In genomic region chr2:240369725-240370585, GRCh38 we compare ENCODE assay signal across 10 cellular contexts.
DNase-seq lines count a peak whose midpoint lies in the region; ATAC-seq and TF ChIP-seq lines count a peak whose summit lies in the region.
"Had no signal": no experiment of that assay in that cellular context is flagged by ENCODE, and none has a peak within 500 bp of the region (broad histone marks: within the 10 kb centered on the region; RNA-seq: fewer than 3 reads in every experiment).

No MANE protein-coding gene starts in this region.

- peak; percentile 89 for DNase-seq in ELR (ENCODE audit: low read depth)
- peak in 44 of 58 donors; percentile 12 to 79 (median 42) for DNase-seq in anterior cingulate cortex (lab: John Stamatoyannopoulos, UW)
- peak; percentile 72 to 91 (median 86) for DNase-seq in right cardiac atrium
- peak; percentile 84 for DNase-seq in sciatic nerve (ENCODE audit: low spot score)
- no peak for DNase-seq in DMS 273 treated with DMSO at 0.1 percent for 48 hours (lab: John Stamatoyannopoulos, UW)
- no peak for DNase-seq in activated CD8-positive, alpha-beta memory T cell treated with anti-CD3 and anti-CD28 coated beads, Interleukin-2, amount 10 ng/mL, durations not matched to agents 7 days and 5 days
- DNase-seq in WERI-Rb-1 = no peak

- H3K27ac ChIP-seq in right cardiac atrium (ENCODE audit: low read length) (peak overlapping the region; percentile 93), WERI-Rb-1 (no peak overlapping the region)

- CTCF ChIA-PET in activated CD8-positive, alpha-beta memory T cell treated with anti-CD3 and anti-CD28 coated beads, Interleukin-2, amount 10 ng/mL, durations not matched to agents 7 days and 5 days (lab: Charles Lee) = no interaction called here

- no peak overlapping the region for H3K4me3 ChIP-seq in right cardiac atrium (ENCODE audit: low read length)
- no peak overlapping the region for H3K4me3 ChIP-seq in WERI-Rb-1 (ENCODE audit: low read depth, low read length)
- H3K4me3 ChIP-seq: K562 had no signal

- ATAC-seq in right cardiac atrium (peak; percentile 72 to 79), sciatic nerve (peak; percentile 90), GM21528 (IDR thresholded peaks at IDR 0.05; ENCODE audit: low FRiP score, unreplicated experiment) (no peak)
- ATAC-seq in activated CD8-positive, alpha-beta memory T cell treated with anti-CD3 and anti-CD28 coated beads, Interleukin-2, amount 10 ng/mL, durations not matched to agents 7 days and 5 days = no peak
- ATAC-seq: K562 had no signal

- no peak overlapping the region for H3K4me3 Mint-ChIP-seq in activated CD8-positive, alpha-beta memory T cell treated with anti-CD3 and anti-CD28 coated beads, Interleukin-2, amount 10 ng/mL, durations not matched to agents 7 days and 5 days
- H3K4me3 Mint-ChIP-seq: memory B cell had no signal

- no peaks in the 10 kb centered on the region for H3K36me3 ChIP-seq in WERI-Rb-1

- intact Hi-C loops in right cardiac atrium (cut with DNase I) = loop anchor here in 2 of 4 donors (5.0 to 10.0 kb wide), 2 partner anchors 65 to 67 kb away; partner anchors contain the start of gene GPC1 (in 2 of the 2)
- intact Hi-C loops in sciatic nerve (cut with DNase I) = no loop called here

- no peaks in the 10 kb centered on the region for H3K27me3 Mint-ChIP-seq in activated CD8-positive, alpha-beta memory T cell treated with anti-CD3 and anti-CD28 coated beads, Interleukin-2, amount 10 ng/mL, durations not matched to agents 7 days and 5 days

- H3K4me1 ChIP-seq in right cardiac atrium (ENCODE audit: control insufficient read depth, insufficient read depth, low read length) = peaks cover 8% of the 10 kb centered on the region

- no peak overlapping the region for H3K27ac Mint-ChIP-seq in activated CD8-positive, alpha-beta memory T cell treated with anti-CD3 and anti-CD28 coated beads, Interleukin-2, amount 10 ng/mL, durations not matched to agents 7 days and 5 days
- H3K27ac Mint-ChIP-seq: memory B cell had no signal

- H3K9me3 ChIP-seq in right cardiac atrium (ENCODE audit: control insufficient read depth, low read length) = no peaks in the 10 kb centered on the region
- no peaks in the 10 kb centered on the region for H3K9me3 ChIP-seq in WERI-Rb-1 (ENCODE audit: severe bottlenecking)

- H3K4me1 Mint-ChIP-seq in activated CD8-positive, alpha-beta memory T cell treated with anti-CD3 and anti-CD28 coated beads, Interleukin-2, amount 10 ng/mL, durations not matched to agents 7 days and 5 days = no peaks in the 10 kb centered on the region
- H3K4me1 Mint-ChIP-seq: memory B cell had no signal

- H3K9me3 Mint-ChIP-seq in activated CD8-positive, alpha-beta memory T cell treated with anti-CD3 and anti-CD28 coated beads, Interleukin-2, amount 10 ng/mL, durations not matched to agents 7 days and 5 days (ENCODE audit: low read depth) = no peaks in the 10 kb centered on the region
- H3K9me3 Mint-ChIP-seq: memory B cell had no signal

- no peaks in the 10 kb centered on the region for H3K36me3 Mint-ChIP-seq in activated CD8-positive, alpha-beta memory T cell treated with anti-CD3 and anti-CD28 coated beads, Interleukin-2, amount 10 ng/mL, durations not matched to agents 7 days and 5 days
- H3K36me3 Mint-ChIP-seq: memory B cell had no signal

- H3K27me3 ChIP-seq in right cardiac atrium (ENCODE audit: control insufficient read depth, insufficient read depth) (no peaks in the 10 kb centered on the region), WERI-Rb-1 (ENCODE audit: insufficient read depth, low read depth, severe bottlenecking) (no peaks in the 10 kb centered on the region)

- no peak for TF ChIP-seq CTCF in WERI-Rb-1 (IDR thresholded peaks at IDR 0.05; ENCODE audit: low read depth, low read length)

- WGBS in right cardiac atrium = 27% methylated on average over 21 of the region's 21 CpGs

Comparison
In these comparisons a context has a peak if more than half of its experiments do, and no peak if none do; other contexts are left out.
1. DNase-seq: peak in ELR (single experiment), anterior cingulate cortex (44 of 58), right cardiac atrium (3 of 3) and sciatic nerve (single experiment); none in DMS 273 treated with DMSO at 0.1 percent for 48 hours (single experiment), activated CD8-positive, alpha-beta memory T cell treated with anti-CD3 and anti-CD28 coated beads, Interleukin-2, amount 10 ng/mL, durations not matched to agents 7 days and 5 days (single experiment) and WERI-Rb-1 (single experiment).
2. ATAC-seq: peak in right cardiac atrium (2 of 2) and sciatic nerve (single experiment); none in GM21528 (single experiment) and activated CD8-positive, alpha-beta memory T cell treated with anti-CD3 and anti-CD28 coated beads, Interleukin-2, amount 10 ng/mL, durations not matched to agents 7 days and 5 days (single experiment).